ENCODE assay signal across 16 cellular contexts in the genomic region with DNA sequence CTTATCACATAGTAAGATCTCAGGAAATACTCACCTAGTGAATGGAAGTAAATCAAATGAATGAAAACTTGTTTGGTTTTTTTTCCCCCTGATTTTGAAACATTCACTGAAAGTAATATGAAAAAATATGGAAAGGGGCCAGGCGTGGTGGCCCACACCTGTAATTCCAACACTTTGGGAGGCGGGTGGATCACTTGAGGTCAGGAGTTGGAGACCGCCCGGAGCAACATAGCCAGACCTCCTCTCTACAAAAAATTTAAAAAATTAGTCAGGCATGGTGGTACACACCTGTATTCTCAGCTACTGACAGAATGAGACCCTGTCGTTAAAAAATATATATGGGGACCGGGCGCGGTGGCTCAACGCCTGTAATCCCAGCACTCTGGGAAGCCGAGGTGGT.
DNase-seq lines count a peak whose midpoint lies in the region; ATAC-seq and TF ChIP-seq lines count a peak whose summit lies in the region.
"Had no signal": no experiment of that assay in that cellular context is flagged by ENCODE, and none has a peak within 500 bp of the region (broad histone marks: within the 10 kb centered on the region; RNA-seq: fewer than 3 reads in every experiment).

No MANE protein-coding gene starts in this region.

- H3K27ac ChIP-seq in 22Rv1 = 0 out of 2 replicates have a peak overlapping the region, but pooled peaks have one; percentile 98
- H3K27ac ChIP-seq in endodermal cell (ENCODE audit: low read depth, low read length) = no peak overlapping the region

- H3K9me3 ChIP-seq in endodermal cell (ENCODE audit: control insufficient read depth, low read length) = no peaks in the 10 kb centered on the region
- H3K9me3 ChIP-seq: A549; BLaER1 treated with 17β-estradiol and CSF1 and Interleukin-3, amounts not matched to agents 10 nM and 100 nM had no signal

- no peak for ATAC-seq in HG03354 (IDR thresholded peaks at IDR 0.05; ENCODE audit: poor library complexity, severe bottlenecking, unreplicated experiment)
- ATAC-seq: SK-N-SH treated with all-trans-retinoic acid at 6 μM for 48 hours had no signal

- intact Hi-C loops in Calu3 (cut with micrococcal nuclease; ENCODE audit: unreplicated experiment) = no loop called here

- H3K27me3 Mint-ChIP-seq in HFFc6 (ENCODE audit: insufficient read depth) (no peaks in the 10 kb centered on the region; the same call in 1 of the 2 replicates), endodermal cell (ENCODE audit: insufficient read depth) (no peaks in the 10 kb centered on the region), nephron progenitor cell (ENCODE audit: low read depth, poor library complexity) (peaks cover 4% of the 10 kb centered on the region), Calu3 (ENCODE audit: unreplicated experiment) (no peaks in the 10 kb centered on the region)

- in situ Hi-C loops in GM13976 (cut with MboI; ENCODE audit: low sequenced_read_pairs, unreplicated experiment) = no loop called here

- H3K4me1 Mint-ChIP-seq in HFFc6 (ENCODE audit: low read depth) (peaks cover 30% of the 10 kb centered on the region), endodermal cell (peaks cover 31% of the 10 kb centered on the region), nephron progenitor cell (peaks cover 68% of the 10 kb centered on the region), Calu3 (ENCODE audit: low read depth, unreplicated experiment) (peaks cover 19% of the 10 kb centered on the region)

- no peak overlapping the region for H3K9ac ChIP-seq in endodermal cell (ENCODE audit: extremely low read depth, low read length, poor library complexity, severe bottlenecking)

- H3K4me3 Mint-ChIP-seq in HFFc6 = no peak overlapping the region
- H3K4me3 Mint-ChIP-seq in endodermal cell = no peak overlapping the region
- peak overlapping the region; percentile 10 for H3K4me3 Mint-ChIP-seq in nephron progenitor cell
- no peak overlapping the region for H3K4me3 Mint-ChIP-seq in Calu3 (ENCODE audit: low read depth, unreplicated experiment)

- no peaks in the 10 kb centered on the region for H3K36me3 ChIP-seq in endodermal cell (ENCODE audit: control insufficient read depth, insufficient read depth, low read length)

- TF ChIP-seq CTCF in 22Rv1 (IDR thresholded peaks at IDR 0.05) = no peak
- TF ChIP-seq CTCF in HFFc6 (IDR thresholded peaks at IDR 0.05) = no peak
- TF ChIP-seq CTCF in endodermal cell (conservative IDR thresholded peaks at IDR 0.05) = no peak
- no peak for TF ChIP-seq CTCF in nephron progenitor cell (IDR thresholded peaks at IDR 0.05)
- no peak for TF ChIP-seq CTCF in GM13976 (IDR thresholded peaks at IDR 0.05; ENCODE audit: borderline replicate concordance, control extremely low read depth, extremely low read depth, insufficient read depth, missing control alignments)
- no peak for TF ChIP-seq CTCF in Calu3 (IDR thresholded peaks at IDR 0.05; ENCODE audit: unreplicated experiment)

- no peak overlapping the region for H3K4me3 ChIP-seq in endodermal cell (ENCODE audit: low read length)
- H3K4me3 ChIP-seq: A549; BLaER1 treated with 17β-estradiol and CSF1 and Interleukin-3, amounts not matched to agents 10 nM and 100 nM had no signal

- H3K9me3 Mint-ChIP-seq in HFFc6 (no peaks in the 10 kb centered on the region), endodermal cell (no peaks in the 10 kb centered on the region), nephron progenitor cell (no peaks in the 10 kb centered on the region), Calu3 (ENCODE audit: low read depth, unreplicated experiment) (no peaks in the 10 kb centered on the region)

- no peaks in the 10 kb centered on the region for H3K36me3 Mint-ChIP-seq in HFFc6 (ENCODE audit: low read depth)
- H3K36me3 Mint-ChIP-seq in endodermal cell (ENCODE audit: low read depth) = peaks cover 6% of the 10 kb centered on the region
- H3K36me3 Mint-ChIP-seq in nephron progenitor cell (ENCODE audit: low read depth) = peaks cover 4% of the 10 kb centered on the region
- peaks cover 6% of the 10 kb centered on the region for H3K36me3 Mint-ChIP-seq in Calu3 (ENCODE audit: insufficient read depth, unreplicated experiment)

- H3K27me3 ChIP-seq in endodermal cell (ENCODE audit: control insufficient read depth, insufficient read depth, low read length, poor library complexity, severe bottlenecking) = no peaks in the 10 kb centered on the region
- H3K27me3 ChIP-seq: BLaER1 treated with 17β-estradiol and CSF1 and Interleukin-3, amounts not matched to agents 10 nM and 100 nM had no signal

- BruUV-seq in Calu3 (replicated peaks; lab: Mats Ljungman, UMichigan) = no TSS peak

- peaks cover 10% of the 10 kb centered on the region for H3K4me1 ChIP-seq in endodermal cell (ENCODE audit: control insufficient read depth, insufficient read depth, low read length)

- DNase-seq in HFFc6 (no peak), endodermal cell (no peak), nephron progenitor cell (no peak), GM13976 (ENCODE audit: low spot score) (no peak), Calu3 (no peak), cerebellum (ENCODE audit: low spot score) (no peak)
- DNase-seq: COR-L47, H9, NCI-H146, RPMI8226, SIG-M5 had no signal

- WGBS in endodermal cell (ENCODE audit: insufficient coverage in 1 of 2, insufficient read length in 1 of 2), 2 experiments = 90 to 95% methylated on average over 8 to 10 of the region's 10 CpGs

- CTCF ChIA-PET in Calu3 (lab: Charles Lee) = no interaction called here

- H3K27ac Mint-ChIP-seq in HFFc6 (peak overlapping the region; percentile 19; the same call in 1 of the 2 replicates), endodermal cell (peak overlapping the region; percentile 39), nephron progenitor cell (peak overlapping the region; percentile 14), Calu3 (ENCODE audit: unreplicated experiment) (no peak overlapping the region)
